ENCODE assay signal across 1 cellular context in the genomic region with DNA sequence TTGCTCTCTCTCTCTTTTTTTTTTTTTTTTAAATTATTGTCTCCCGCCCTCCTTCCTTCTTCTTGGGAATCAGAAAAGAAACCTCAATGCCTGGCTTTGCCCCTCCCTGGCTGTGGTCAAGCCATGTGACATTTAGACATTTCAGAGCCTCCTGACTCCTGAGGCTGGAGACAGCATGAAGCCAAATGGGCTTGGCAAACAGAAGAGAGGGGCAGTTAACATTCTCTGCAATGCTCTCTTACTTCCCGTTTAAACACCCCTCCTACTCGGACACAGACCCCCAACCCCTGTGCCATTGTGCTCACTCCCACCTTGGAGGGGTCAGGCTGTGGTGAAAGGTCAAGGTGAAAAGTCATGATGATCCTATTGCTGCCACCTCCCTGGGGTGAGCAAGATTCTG.
A peak's percentile ranks its signal among the peaks of the same experiment; 100 is the strongest.
TF ChIP-seq lines count a peak whose summit lies in the region.

No MANE protein-coding gene starts in this region.

TF ChIP-seq in HepG2, 621 proteins besides CTCF, POLR2A, EP300 and RAD21 (continued from another document):
- TF ChIP-seq, protein P1, sequence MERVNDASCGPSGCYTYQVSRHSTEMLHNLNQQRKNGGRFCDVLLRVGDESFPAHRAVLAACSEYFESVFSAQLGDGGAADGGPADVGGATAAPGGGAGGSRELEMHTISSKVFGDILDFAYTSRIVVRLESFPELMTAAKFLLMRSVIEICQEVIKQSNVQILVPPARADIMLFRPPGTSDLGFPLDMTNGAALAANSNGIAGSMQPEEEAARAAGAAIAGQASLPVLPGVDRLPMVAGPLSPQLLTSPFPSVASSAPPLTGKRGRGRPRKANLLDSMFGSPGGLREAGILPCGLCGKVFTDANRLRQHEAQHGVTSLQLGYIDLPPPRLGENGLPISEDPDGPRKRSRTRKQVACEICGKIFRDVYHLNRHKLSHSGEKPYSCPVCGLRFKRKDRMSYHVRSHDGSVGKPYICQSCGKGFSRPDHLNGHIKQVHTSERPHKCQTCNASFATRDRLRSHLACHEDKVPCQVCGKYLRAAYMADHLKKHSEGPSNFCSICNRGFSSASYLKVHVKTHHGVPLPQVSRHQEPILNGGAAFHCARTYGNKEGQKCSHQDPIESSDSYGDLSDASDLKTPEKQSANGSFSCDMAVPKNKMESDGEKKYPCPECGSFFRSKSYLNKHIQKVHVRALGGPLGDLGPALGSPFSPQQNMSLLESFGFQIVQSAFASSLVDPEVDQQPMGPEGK (CRISPR knock-in tag; IDR thresholded peaks at IDR 0.05): peak; percentile 44; the same call in 1 of the 2 replicates
- TF ChIP-seq RBM39 (IDR thresholded peaks at IDR 0.05; ENCODE audit: low read depth, low read length, poor library complexity, severe bottlenecking): no peak
- TF ChIP-seq SRSF1 (optimal IDR thresholded peaks at IDR 0.05; ENCODE audit: low read depth, low read length): no peak
- peak; percentile 71 for TF ChIP-seq NR2F6 (IDR thresholded peaks at IDR 0.05)
- peak; percentile 59; the same call in 1 of the 2 replicates for TF ChIP-seq NR2F6 (CRISPR knock-in tag; IDR thresholded peaks at IDR 0.05)
- TF ChIP-seq MYC (CRISPR knock-in tag; IDR thresholded peaks at IDR 0.05; ENCODE audit: borderline replicate concordance): 0 out of 2 replicates have a peak, but pooled peaks have one; percentile 12
- TF ChIP-seq, protein P2, sequence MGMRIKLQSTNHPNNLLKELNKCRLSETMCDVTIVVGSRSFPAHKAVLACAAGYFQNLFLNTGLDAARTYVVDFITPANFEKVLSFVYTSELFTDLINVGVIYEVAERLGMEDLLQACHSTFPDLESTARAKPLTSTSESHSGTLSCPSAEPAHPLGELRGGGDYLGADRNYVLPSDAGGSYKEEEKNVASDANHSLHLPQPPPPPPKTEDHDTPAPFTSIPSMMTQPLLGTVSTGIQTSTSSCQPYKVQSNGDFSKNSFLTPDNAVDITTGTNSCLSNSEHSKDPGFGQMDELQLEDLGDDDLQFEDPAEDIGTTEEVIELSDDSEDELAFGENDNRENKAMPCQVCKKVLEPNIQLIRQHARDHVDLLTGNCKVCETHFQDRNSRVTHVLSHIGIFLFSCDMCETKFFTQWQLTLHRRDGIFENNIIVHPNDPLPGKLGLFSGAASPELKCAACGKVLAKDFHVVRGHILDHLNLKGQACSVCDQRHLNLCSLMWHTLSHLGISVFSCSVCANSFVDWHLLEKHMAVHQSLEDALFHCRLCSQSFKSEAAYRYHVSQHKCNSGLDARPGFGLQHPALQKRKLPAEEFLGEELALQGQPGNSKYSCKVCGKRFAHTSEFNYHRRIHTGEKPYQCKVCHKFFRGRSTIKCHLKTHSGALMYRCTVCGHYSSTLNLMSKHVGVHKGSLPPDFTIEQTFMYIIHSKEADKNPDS (CRISPR knock-in tag; IDR thresholded peaks at IDR 0.05): no peak
- TF ChIP-seq, protein P3, sequence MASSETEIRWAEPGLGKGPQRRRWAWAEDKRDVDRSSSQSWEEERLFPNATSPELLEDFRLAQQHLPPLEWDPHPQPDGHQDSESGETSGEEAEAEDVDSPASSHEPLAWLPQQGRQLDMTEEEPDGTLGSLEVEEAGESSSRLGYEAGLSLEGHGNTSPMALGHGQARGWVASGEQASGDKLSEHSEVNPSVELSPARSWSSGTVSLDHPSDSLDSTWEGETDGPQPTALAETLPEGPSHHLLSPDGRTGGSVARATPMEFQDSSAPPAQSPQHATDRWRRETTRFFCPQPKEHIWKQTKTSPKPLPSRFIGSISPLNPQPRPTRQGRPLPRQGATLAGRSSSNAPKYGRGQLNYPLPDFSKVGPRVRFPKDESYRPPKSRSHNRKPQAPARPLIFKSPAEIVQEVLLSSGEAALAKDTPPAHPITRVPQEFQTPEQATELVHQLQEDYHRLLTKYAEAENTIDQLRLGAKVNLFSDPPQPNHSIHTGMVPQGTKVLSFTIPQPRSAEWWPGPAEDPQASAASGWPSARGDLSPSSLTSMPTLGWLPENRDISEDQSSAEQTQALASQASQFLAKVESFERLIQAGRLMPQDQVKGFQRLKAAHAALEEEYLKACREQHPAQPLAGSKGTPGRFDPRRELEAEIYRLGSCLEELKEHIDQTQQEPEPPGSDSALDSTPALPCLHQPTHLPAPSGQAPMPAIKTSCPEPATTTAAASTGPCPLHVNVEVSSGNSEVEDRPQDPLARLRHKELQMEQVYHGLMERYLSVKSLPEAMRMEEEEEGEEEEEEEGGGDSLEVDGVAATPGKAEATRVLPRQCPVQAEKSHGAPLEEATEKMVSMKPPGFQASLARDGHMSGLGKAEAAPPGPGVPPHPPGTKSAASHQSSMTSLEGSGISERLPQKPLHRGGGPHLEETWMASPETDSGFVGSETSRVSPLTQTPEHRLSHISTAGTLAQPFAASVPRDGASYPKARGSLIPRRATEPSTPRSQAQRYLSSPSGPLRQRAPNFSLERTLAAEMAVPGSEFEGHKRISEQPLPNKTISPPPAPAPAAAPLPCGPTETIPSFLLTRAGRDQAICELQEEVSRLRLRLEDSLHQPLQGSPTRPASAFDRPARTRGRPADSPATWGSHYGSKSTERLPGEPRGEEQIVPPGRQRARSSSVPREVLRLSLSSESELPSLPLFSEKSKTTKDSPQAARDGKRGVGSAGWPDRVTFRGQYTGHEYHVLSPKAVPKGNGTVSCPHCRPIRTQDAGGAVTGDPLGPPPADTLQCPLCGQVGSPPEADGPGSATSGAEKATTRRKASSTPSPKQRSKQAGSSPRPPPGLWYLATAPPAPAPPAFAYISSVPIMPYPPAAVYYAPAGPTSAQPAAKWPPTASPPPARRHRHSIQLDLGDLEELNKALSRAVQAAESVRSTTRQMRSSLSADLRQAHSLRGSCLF (CRISPR knock-in tag; IDR thresholded peaks at IDR 0.05; ENCODE audit: borderline replicate concordance): no peak
- TF ChIP-seq ZNF616 (CRISPR knock-in tag; IDR thresholded peaks at IDR 0.05; ENCODE audit: low read depth): no peak
- TF ChIP-seq PRMT3 (CRISPR knock-in tag; IDR thresholded peaks at IDR 0.05; ENCODE audit: borderline replicate concordance, low read depth): no peak
